16 cellular contexts compared by ENCODE assay signal in genomic region chr15:88708256-88709054, GRCh38.
DNase-seq lines count a peak whose midpoint lies in the region; FAIRE-seq and TF ChIP-seq lines count a peak whose summit lies in the region.
"Had no signal": no experiment of that assay in that cellular context is flagged by ENCODE, and none has a peak within 500 bp of the region (broad histone marks: within the 10 kb centered on the region; RNA-seq: fewer than 3 reads in every experiment).

No MANE protein-coding gene starts in this region.

- intact Hi-C loops in posterior vena cava (cut with DNase I) = no loop called here

- no peaks in the 10 kb centered on the region; a peak in 1 of 7 replicates for H3K4me1 ChIP-seq in H1 (replicated peaks in 1 of 4; ENCODE audit: control insufficient read depth in 3 of 4, insufficient read depth in 4 of 4, low read length in 3 of 4)

- H3K27me3 ChIP-seq in H1 (replicated peaks in 1 of 4; ENCODE audit: control insufficient read depth in 3 of 4, extremely low read depth in 1 of 4, insufficient read depth in 3 of 4, low read length in 3 of 4) = peaks cover 0 to 30% (median 22%) of the 10 kb centered on the region in 4 experiments; a peak in 6 of 7 replicates

- H3K36me3 ChIP-seq in H1 (ENCODE audit: control insufficient read depth in 2 of 4, insufficient read depth in 4 of 4, low read length in 3 of 4) = no peaks in the 10 kb centered on the region
- H3K36me3 ChIP-seq: left ventricle myocardium inferior had no signal

- H3K4ac ChIP-seq in H1 (replicated peaks; ENCODE audit: insufficient read length, low read depth, low read length) = no peak overlapping the region

- TF ChIP-seq EP300 in H1 (IDR thresholded peaks at IDR 0.05; ENCODE audit: borderline replicate concordance in 1 of 2, low read depth in 2 of 2, low read length in 2 of 2) = no peak

- H3K23me2 ChIP-seq in H1 (ENCODE audit: low read depth, low read length) = peaks cover 2% of the 10 kb centered on the region; the same call in 1 of the 2 replicates

- TF ChIP-seq CTCF in H1 (IDR thresholded peaks at IDR 0.05; ENCODE audit: control extremely low read depth in 1 of 3, insufficient read depth in 1 of 3, low read depth in 1 of 3, low read length in 3 of 3) = no peak

- DNase-seq in EL (peak; percentile 34), MV-4-11 (lab: John Stamatoyannopoulos, UW) (peak; percentile 73), H1 (ENCODE audit: low read depth in 1 of 2, low spot score in 2 of 2) (no peak), posterior vena cava (ENCODE audit: low spot score) (peak; percentile 88), HuH-7 (ENCODE audit: low spot score) (no peak), HUDEP-2 (lab: John Stamatoyannopoulos, UW; ENCODE audit: unreplicated experiment in 76 of 76) (no peak), foreskin melanocyte (no peak)
- no peak for DNase-seq in stimulated activated CD4-positive, alpha-beta T cell treated with anti-CD3 and anti-CD28 coated beads, Interleukin-12 subunit alpha, Interleukin-12 subunit beta, amount 100 ng/mL, for 4 hours
- DNase-seq: activated CD4-positive, alpha-beta T cell treated with anti-CD3 and anti-CD28 coated beads, Interleukin-2, amount 50 U/mL, for 4 hours; effector memory CD4-positive, alpha-beta T cell; hippocampal formation; left ventricle myocardium inferior; NCI-H1092; NCI-H446; nephron progenitor cell had no signal

- H4K5ac ChIP-seq in H1 (ENCODE audit: insufficient read length, low read depth, low read length) = no peak overlapping the region

- no peak for TF ChIP-seq POLR2A in H1 (IDR thresholded peaks at IDR 0.05; ENCODE audit: control extremely low read depth in 1 of 2, low read depth in 2 of 2, low read length in 2 of 2)

- H3K79me2 ChIP-seq in H1 (ENCODE audit: control insufficient read depth in 1 of 2, insufficient read depth in 2 of 2, low read length in 2 of 2) = no peaks in the 10 kb centered on the region

- no peak overlapping the region for H3K14ac ChIP-seq in H1 (ENCODE audit: insufficient read length)

- H3K4me3 ChIP-seq in H1 (ENCODE audit: extremely low read depth in 1 of 4, insufficient read depth in 2 of 4, low read depth in 3 of 4, low read length in 4 of 4) = no peak overlapping the region
- H3K4me3 ChIP-seq: left ventricle myocardium inferior, skin epidermis had no signal

- 0 out of 2 replicates have a peak overlapping the region, but pooled peaks have one; percentile 35 for H2AFZ ChIP-seq in H1 (ENCODE audit: low read length)

- H4K91ac ChIP-seq in H1 (replicated peaks; ENCODE audit: insufficient read length, low read length) = no peak overlapping the region

- H2BK12ac ChIP-seq in H1 (ENCODE audit: low read depth, low read length) = no peak overlapping the region

- no peak for FAIRE-seq in H1 (lab: Jason Lieb, UNC)

- no peak overlapping the region for H2BK15ac ChIP-seq in H1 (ENCODE audit: low read length)

- no peak overlapping the region; the same call in 1 of the 2 replicates for H2AK5ac ChIP-seq in H1 (ENCODE audit: low read depth, low read length)

- no peak overlapping the region for H4K8ac ChIP-seq in H1 (ENCODE audit: extremely low read depth, insufficient read depth, low read length)

- no peak overlapping the region for H3K27ac ChIP-seq in H1 (ENCODE audit: low read depth, low read length)
- H3K27ac ChIP-seq: left ventricle myocardium inferior had no signal

- no peaks in the 10 kb centered on the region for H3K79me1 ChIP-seq in H1 (ENCODE audit: low read depth, low read length)

- H3K9ac ChIP-seq in H1 (replicated peaks in 1 of 4; ENCODE audit: extremely low read depth in 1 of 4, low read depth in 3 of 4, low read length in 3 of 4) = no peak overlapping the region

- no peak overlapping the region for H3K23ac ChIP-seq in H1 (ENCODE audit: insufficient read length)

- WGBS in H1 (ENCODE audit: extremely low coverage in 1 of 2, insufficient coverage in 1 of 2, insufficient read length in 1 of 2, insufficient replicate concordance in 2 of 2, low coverage in 1 of 2, low lambda C conversion rate in 2 of 2, missing lambda C conversion rate in 1 of 2), 2 experiments = 89% methylated on average over 12 of the region's 12 CpGs; no CpG with 5 or more reads in 1 of the 2 experiments

- no peaks in the 10 kb centered on the region for H4K20me1 ChIP-seq in H1 (replicated peaks in 1 of 2; ENCODE audit: control insufficient read depth in 1 of 2, insufficient read depth in 2 of 2, low read length in 2 of 2)

- no peak overlapping the region for H2BK120ac ChIP-seq in H1 (replicated peaks; ENCODE audit: low read depth, low read length)

- no peak overlapping the region for H3K56ac ChIP-seq in H1 (replicated peaks; ENCODE audit: insufficient read length, low read depth, low read length)

- POLR2A ChIA-PET in H1 (lab: Charles Lee; ENCODE audit: partially characterized antibody) = interaction anchor here (0.9 kb wide), 1 partner anchor 60 kb away, joined by 3 read pairs; no protein-coding TSS in a partner anchor

- H3K4me2 ChIP-seq in H1 (ENCODE audit: insufficient read depth in 1 of 2, low read depth in 2 of 2, low read length in 2 of 2) = no peak overlapping the region

- H2BK5ac ChIP-seq in H1 (ENCODE audit: low read depth, low read length) = no peak overlapping the region

- no peak overlapping the region for H2BK20ac ChIP-seq in H1 (ENCODE audit: low read length)

- CTCF ChIA-PET in H1 (lab: Charles Lee; ENCODE audit: partially characterized antibody) = interaction anchor here (1.0 to 4.5 kb wide), 5 partner anchors 9 to 126 kb away, joined by 3 to 19 read pairs (median 5); no protein-coding TSS in a partner anchor

- no peaks in the 10 kb centered on the region for H3K9me3 ChIP-seq in H1 (ENCODE audit: insufficient read depth in 2 of 2, low read depth in 1 of 2, low read length in 1 of 2)
- H3K9me3 ChIP-seq: left ventricle myocardium inferior had no signal

- no peak overlapping the region for H3K18ac ChIP-seq in H1 (ENCODE audit: extremely low read depth, low read length)

- no peak for TF ChIP-seq RAD21 in H1 (IDR thresholded peaks at IDR 0.05 in 1 of 2, conservative IDR thresholded peaks at IDR 0.05 in 1 of 2; ENCODE audit: low read depth in 2 of 2, low read length in 2 of 2)

TF ChIP-seq in H1, 55 proteins besides CTCF, POLR2A, EP300 and RAD21:
- TF ChIP-seq NRF1 (IDR thresholded peaks at IDR 0.05; ENCODE audit: low read depth, low read length) (no peak), E2F6 (IDR thresholded peaks at IDR 0.05) (no peak), CBX5 (IDR thresholded peaks at IDR 0.05; ENCODE audit: low read depth, low read length) (no peak), GABPA (IDR thresholded peaks at IDR 0.05; ENCODE audit: borderline replicate concordance, insufficient read depth, low read length) (no peak), EGR1 (IDR thresholded peaks at IDR 0.05; ENCODE audit: borderline replicate concordance, low read depth, low read length) (no peak), PHF8 (conservative IDR thresholded peaks at IDR 0.05; ENCODE audit: low read depth, low read length) (no peak), SIX5 (IDR thresholded peaks at IDR 0.05; ENCODE audit: low read depth, low read length) (no peak), RXRA (IDR thresholded peaks at IDR 0.05; ENCODE audit: insufficient read depth, low read depth, low read length) (no peak), TCF12 (IDR thresholded peaks at IDR 0.05; ENCODE audit: low read depth, low read length) (no peak), MAFK (IDR thresholded peaks at IDR 0.05; ENCODE audit: low read depth, low read length) (no peak), HDAC2 (IDR thresholded peaks at IDR 0.05; ENCODE audit: borderline replicate concordance in 1 of 2, low read depth in 2 of 2, low read length in 2 of 2) (no peak), FOSL1 (IDR thresholded peaks at IDR 0.05; ENCODE audit: insufficient read depth, low read depth, low read length) (no peak), SP2 (IDR thresholded peaks at IDR 0.05; ENCODE audit: low read length) (no peak), USF2 (IDR thresholded peaks at IDR 0.05; ENCODE audit: low read length) (no peak), EZH2 (IDR thresholded peaks at IDR 0.05; ENCODE audit: low read depth, low read length, severe bottlenecking) (no peak), CHD1 (IDR thresholded peaks at IDR 0.05; ENCODE audit: low read depth, low read length) (no peak), SIN3A (conservative IDR thresholded peaks at IDR 0.05 in 1 of 2, IDR thresholded peaks at IDR 0.05 in 1 of 2; ENCODE audit: low read depth in 1 of 2, low read length in 2 of 2) (no peak), ATF3 (IDR thresholded peaks at IDR 0.05; ENCODE audit: insufficient read depth, low read depth, low read length) (no peak), GTF2F1 (IDR thresholded peaks at IDR 0.05; ENCODE audit: borderline replicate concordance, low read depth, low read length) (no peak), CHD2 (IDR thresholded peaks at IDR 0.05; ENCODE audit: low read length) (no peak)
TF ChIP-seq in H1: peak in this region for 0.

Comparison
In these comparisons a context has a peak if more than half of its experiments do, and no peak if none do; other contexts are left out.
1. DNase-seq: peak in EL (single experiment), MV-4-11 (single experiment) and posterior vena cava (single experiment); none in H1 (0 of 2), stimulated activated CD4-positive, alpha-beta T cell treated with anti-CD3 and anti-CD28 coated beads, Interleukin-12 subunit alpha, Interleukin-12 subunit beta, amount 100 ng/mL, for 4 hours (single experiment), HuH-7 (single experiment), HUDEP-2 (0 of 76) and foreskin melanocyte (single experiment).